ENCODE assay signal across 7 cellular contexts in genomic region chr20:37308098-37309050, GRCh38. TPM values are rescaled to one million over a fixed set of nuclear protein-coding genes. Genes with fewer than 3 reads are reported as not detected.
DNase-seq lines count a peak whose midpoint lies in the region; ATAC-seq, FAIRE-seq and TF ChIP-seq lines count a peak whose summit lies in the region.

No MANE protein-coding gene starts in this region.

- H3F3A ChIP-seq in smooth muscle cell (ENCODE audit: low read depth) = peaks cover 17% of the 10 kb centered on the region

- peaks cover 6% of the 10 kb centered on the region for H4K20me1 ChIP-seq in smooth muscle cell (ENCODE audit: low read depth)

- H3K4me1 ChIP-seq in smooth muscle cell (ENCODE audit: low read depth) = peaks cover 7% of the 10 kb centered on the region

- H3K27me3 Mint-ChIP-seq in activated T-cell treated with anti-CD3 and anti-CD28 coated beads, Interleukin-2, amount 50 U/mL, for 72 hours (ENCODE audit: low read depth) = no peaks in the 10 kb centered on the region

- peak; percentile 93 for ATAC-seq in HG02798 (IDR thresholded peaks at IDR 0.05; ENCODE audit: poor library complexity, unreplicated experiment)
- peak; percentile 93 to 99 for ATAC-seq in activated T-cell treated with anti-CD3 and anti-CD28 coated beads, Interleukin-2, amount 50 U/mL, for 72 hours (replicated peaks in 1 of 2)

- peak overlapping the region; percentile 6 for H3K9ac ChIP-seq in smooth muscle cell (ENCODE audit: low read depth)

- H3K9me3 Mint-ChIP-seq in activated T-cell treated with anti-CD3 and anti-CD28 coated beads, Interleukin-2, amount 50 U/mL, for 72 hours = no peaks in the 10 kb centered on the region

- peak; percentile 54 for DNase-seq in GM19239 (ENCODE audit: insufficient read length, low spot score)
- peak; percentile 8 to 28 for DNase-seq in activated T-cell treated with anti-CD3 and anti-CD28 coated beads, Interleukin-2, amount 50 U/mL, for 72 hours
- DNase-seq in smooth muscle cell (lab: John Stamatoyannopoulos, UW; ENCODE audit: unreplicated experiment) = no peak
- DNase-seq in NCI-H2029 (lab: John Stamatoyannopoulos, UW) = no peak
- no peak for DNase-seq in NCI-H1105 (lab: John Stamatoyannopoulos, UW)
- DNase-seq in NCI-H1417 treated with DMSO at 0.1 percent for 48 hours (lab: John Stamatoyannopoulos, UW) = no peak

- H3K4me3 ChIP-seq in smooth muscle cell = no peak overlapping the region

- peak overlapping the region; percentile 97 for H3K27ac ChIP-seq in smooth muscle cell (ENCODE audit: low read depth)

- no peaks in the 10 kb centered on the region for H3K27me3 ChIP-seq in smooth muscle cell (ENCODE audit: low read depth)

- peak overlapping the region in 1 of 2 donors; percentile 56 for H3K4me3 Mint-ChIP-seq in activated T-cell treated with anti-CD3 and anti-CD28 coated beads, Interleukin-2, amount 50 U/mL, for 72 hours

- H3K27ac Mint-ChIP-seq in activated T-cell treated with anti-CD3 and anti-CD28 coated beads, Interleukin-2, amount 50 U/mL, for 72 hours = peak overlapping the region; percentile 82

- WGBS in smooth muscle cell (ENCODE audit: low lambda C conversion rate) = 86% methylated on average over 8 of the region's 8 CpGs

- no peaks in the 10 kb centered on the region for H3K9me3 ChIP-seq in smooth muscle cell (replicated peaks; ENCODE audit: low read depth)

- peaks cover 12% of the 10 kb centered on the region for H3K4me1 Mint-ChIP-seq in activated T-cell treated with anti-CD3 and anti-CD28 coated beads, Interleukin-2, amount 50 U/mL, for 72 hours (ENCODE audit: low read depth)

- FAIRE-seq in GM19239 (lab: Jason Lieb, UNC) = peak; percentile 97

- H3K36me3 ChIP-seq in smooth muscle cell (ENCODE audit: low read depth) = peaks cover 6% of the 10 kb centered on the region

- peaks cover 2 to 5% of the 10 kb centered on the region in 2 donors for H3K36me3 Mint-ChIP-seq in activated T-cell treated with anti-CD3 and anti-CD28 coated beads, Interleukin-2, amount 50 U/mL, for 72 hours (ENCODE audit: insufficient read depth in 2 of 2)

- H3K4me2 ChIP-seq in smooth muscle cell = no peak overlapping the region

- TF ChIP-seq CTCF in smooth muscle cell (IDR thresholded peaks at IDR 0.05; ENCODE audit: borderline replicate concordance, insufficient read depth, poor library complexity, severe bottlenecking) = no peak

- no peak overlapping the region for H2AFZ ChIP-seq in smooth muscle cell (ENCODE audit: low read depth)

- peaks cover 44% of the 10 kb centered on the region for H3K79me2 ChIP-seq in smooth muscle cell (ENCODE audit: low read depth)

RNA-seq across cellular contexts. Expression of gene MANBAL, which starts 18.9 kb away (rescaled TPM):
- 10 to 100 TPM; 15.6 to 19.6 TPM for total RNA-seq in activated T-cell treated with anti-CD3 and anti-CD28 coated beads, Interleukin-2, amount 50 U/mL, for 72 hours
- total RNA-seq in smooth muscle cell = 28.1 and 33.7 TPM in 2 replicates
- polyA plus RNA-seq in smooth muscle cell = 86.2 and 89.0 TPM in 2 replicates

RNA-seq across cellular contexts. Expression of gene SRC, which starts 37.6 kb away (rescaled TPM):
- 1 to 10 TPM; 5.1 to 6.2 TPM for total RNA-seq in activated T-cell treated with anti-CD3 and anti-CD28 coated beads, Interleukin-2, amount 50 U/mL, for 72 hours
- 26.7 and 36.5 TPM in 2 replicates for total RNA-seq in smooth muscle cell
- polyA plus RNA-seq in smooth muscle cell = 26.0 and 47.7 TPM in 2 replicates

RNA-seq across cellular contexts. Expression of gene GHRH, which starts 46.8 kb away (rescaled TPM):
- total RNA-seq in activated T-cell treated with anti-CD3 and anti-CD28 coated beads, Interleukin-2, amount 50 U/mL, for 72 hours = not detected
- total RNA-seq in smooth muscle cell = not detected in 2 replicates
- polyA plus RNA-seq in smooth muscle cell = not detected in 2 replicates

Comparison
In these comparisons a context has a peak if more than half of its experiments do, and no peak if none do; other contexts are left out.
1. DNase-seq: peak in GM19239 (single experiment) and activated T-cell treated with anti-CD3 and anti-CD28 coated beads, Interleukin-2, amount 50 U/mL, for 72 hours (2 of 2); none in smooth muscle cell (single experiment), NCI-H2029 (single experiment), NCI-H1105 (single experiment) and NCI-H1417 treated with DMSO at 0.1 percent for 48 hours (single experiment).